ENCODE assay signal across 1 cellular context in genomic region chr7:32680259-32681173, GRCh38.
TF ChIP-seq lines count a peak whose summit lies in the region.

No MANE protein-coding gene starts in this region.

TF ChIP-seq in H1, 55 proteins besides CTCF, POLR2A, EP300 and RAD21 (continued from another document):
- no peak for TF ChIP-seq JUND (IDR thresholded peaks at IDR 0.05; ENCODE audit: low read length)
- TF ChIP-seq, protein P1, sequence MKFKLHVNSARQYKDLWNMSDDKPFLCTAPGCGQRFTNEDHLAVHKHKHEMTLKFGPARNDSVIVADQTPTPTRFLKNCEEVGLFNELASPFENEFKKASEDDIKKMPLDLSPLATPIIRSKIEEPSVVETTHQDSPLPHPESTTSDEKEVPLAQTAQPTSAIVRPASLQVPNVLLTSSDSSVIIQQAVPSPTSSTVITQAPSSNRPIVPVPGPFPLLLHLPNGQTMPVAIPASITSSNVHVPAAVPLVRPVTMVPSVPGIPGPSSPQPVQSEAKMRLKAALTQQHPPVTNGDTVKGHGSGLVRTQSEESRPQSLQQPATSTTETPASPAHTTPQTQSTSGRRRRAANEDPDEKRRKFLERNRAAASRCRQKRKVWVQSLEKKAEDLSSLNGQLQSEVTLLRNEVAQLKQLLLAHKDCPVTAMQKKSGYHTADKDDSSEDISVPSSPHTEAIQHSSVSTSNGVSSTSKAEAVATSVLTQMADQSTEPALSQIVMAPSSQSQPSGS (IDR thresholded peaks at IDR 0.05; ENCODE audit: low read length) = 0 out of 2 replicates have a peak, but pooled peaks have one; percentile 69
- no peak for TF ChIP-seq BRCA1 (IDR thresholded peaks at IDR 0.05; ENCODE audit: low read depth, low read length)
- TF ChIP-seq JUN (IDR thresholded peaks at IDR 0.05; ENCODE audit: low read depth, low read length) = no peak
- no peak for TF ChIP-seq SP2 (IDR thresholded peaks at IDR 0.05; ENCODE audit: low read length)
- TF ChIP-seq, protein P2, sequence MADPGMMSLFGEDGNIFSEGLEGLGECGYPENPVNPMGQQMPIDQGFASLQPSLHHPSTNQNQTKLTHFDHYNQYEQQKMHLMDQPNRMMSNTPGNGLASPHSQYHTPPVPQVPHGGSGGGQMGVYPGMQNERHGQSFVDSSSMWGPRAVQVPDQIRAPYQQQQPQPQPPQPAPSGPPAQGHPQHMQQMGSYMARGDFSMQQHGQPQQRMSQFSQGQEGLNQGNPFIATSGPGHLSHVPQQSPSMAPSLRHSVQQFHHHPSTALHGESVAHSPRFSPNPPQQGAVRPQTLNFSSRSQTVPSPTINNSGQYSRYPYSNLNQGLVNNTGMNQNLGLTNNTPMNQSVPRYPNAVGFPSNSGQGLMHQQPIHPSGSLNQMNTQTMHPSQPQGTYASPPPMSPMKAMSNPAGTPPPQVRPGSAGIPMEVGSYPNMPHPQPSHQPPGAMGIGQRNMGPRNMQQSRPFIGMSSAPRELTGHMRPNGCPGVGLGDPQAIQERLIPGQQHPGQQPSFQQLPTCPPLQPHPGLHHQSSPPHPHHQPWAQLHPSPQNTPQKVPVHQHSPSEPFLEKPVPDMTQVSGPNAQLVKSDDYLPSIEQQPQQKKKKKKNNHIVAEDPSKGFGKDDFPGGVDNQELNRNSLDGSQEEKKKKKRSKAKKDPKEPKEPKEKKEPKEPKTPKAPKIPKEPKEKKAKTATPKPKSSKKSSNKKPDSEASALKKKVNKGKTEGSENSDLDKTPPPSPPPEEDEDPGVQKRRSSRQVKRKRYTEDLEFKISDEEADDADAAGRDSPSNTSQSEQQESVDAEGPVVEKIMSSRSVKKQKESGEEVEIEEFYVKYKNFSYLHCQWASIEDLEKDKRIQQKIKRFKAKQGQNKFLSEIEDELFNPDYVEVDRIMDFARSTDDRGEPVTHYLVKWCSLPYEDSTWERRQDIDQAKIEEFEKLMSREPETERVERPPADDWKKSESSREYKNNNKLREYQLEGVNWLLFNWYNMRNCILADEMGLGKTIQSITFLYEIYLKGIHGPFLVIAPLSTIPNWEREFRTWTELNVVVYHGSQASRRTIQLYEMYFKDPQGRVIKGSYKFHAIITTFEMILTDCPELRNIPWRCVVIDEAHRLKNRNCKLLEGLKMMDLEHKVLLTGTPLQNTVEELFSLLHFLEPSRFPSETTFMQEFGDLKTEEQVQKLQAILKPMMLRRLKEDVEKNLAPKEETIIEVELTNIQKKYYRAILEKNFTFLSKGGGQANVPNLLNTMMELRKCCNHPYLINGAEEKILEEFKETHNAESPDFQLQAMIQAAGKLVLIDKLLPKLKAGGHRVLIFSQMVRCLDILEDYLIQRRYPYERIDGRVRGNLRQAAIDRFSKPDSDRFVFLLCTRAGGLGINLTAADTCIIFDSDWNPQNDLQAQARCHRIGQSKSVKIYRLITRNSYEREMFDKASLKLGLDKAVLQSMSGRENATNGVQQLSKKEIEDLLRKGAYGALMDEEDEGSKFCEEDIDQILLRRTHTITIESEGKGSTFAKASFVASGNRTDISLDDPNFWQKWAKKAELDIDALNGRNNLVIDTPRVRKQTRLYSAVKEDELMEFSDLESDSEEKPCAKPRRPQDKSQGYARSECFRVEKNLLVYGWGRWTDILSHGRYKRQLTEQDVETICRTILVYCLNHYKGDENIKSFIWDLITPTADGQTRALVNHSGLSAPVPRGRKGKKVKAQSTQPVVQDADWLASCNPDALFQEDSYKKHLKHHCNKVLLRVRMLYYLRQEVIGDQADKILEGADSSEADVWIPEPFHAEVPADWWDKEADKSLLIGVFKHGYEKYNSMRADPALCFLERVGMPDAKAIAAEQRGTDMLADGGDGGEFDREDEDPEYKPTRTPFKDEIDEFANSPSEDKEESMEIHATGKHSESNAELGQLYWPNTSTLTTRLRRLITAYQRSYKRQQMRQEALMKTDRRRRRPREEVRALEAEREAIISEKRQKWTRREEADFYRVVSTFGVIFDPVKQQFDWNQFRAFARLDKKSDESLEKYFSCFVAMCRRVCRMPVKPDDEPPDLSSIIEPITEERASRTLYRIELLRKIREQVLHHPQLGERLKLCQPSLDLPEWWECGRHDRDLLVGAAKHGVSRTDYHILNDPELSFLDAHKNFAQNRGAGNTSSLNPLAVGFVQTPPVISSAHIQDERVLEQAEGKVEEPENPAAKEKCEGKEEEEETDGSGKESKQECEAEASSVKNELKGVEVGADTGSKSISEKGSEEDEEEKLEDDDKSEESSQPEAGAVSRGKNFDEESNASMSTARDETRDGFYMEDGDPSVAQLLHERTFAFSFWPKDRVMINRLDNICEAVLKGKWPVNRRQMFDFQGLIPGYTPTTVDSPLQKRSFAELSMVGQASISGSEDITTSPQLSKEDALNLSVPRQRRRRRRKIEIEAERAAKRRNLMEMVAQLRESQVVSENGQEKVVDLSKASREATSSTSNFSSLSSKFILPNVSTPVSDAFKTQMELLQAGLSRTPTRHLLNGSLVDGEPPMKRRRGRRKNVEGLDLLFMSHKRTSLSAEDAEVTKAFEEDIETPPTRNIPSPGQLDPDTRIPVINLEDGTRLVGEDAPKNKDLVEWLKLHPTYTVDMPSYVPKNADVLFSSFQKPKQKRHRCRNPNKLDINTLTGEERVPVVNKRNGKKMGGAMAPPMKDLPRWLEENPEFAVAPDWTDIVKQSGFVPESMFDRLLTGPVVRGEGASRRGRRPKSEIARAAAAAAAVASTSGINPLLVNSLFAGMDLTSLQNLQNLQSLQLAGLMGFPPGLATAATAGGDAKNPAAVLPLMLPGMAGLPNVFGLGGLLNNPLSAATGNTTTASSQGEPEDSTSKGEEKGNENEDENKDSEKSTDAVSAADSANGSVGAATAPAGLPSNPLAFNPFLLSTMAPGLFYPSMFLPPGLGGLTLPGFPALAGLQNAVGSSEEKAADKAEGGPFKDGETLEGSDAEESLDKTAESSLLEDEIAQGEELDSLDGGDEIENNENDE (IDR thresholded peaks at IDR 0.05; ENCODE audit: insufficient replicate concordance, low read length) = no peak
- peak; percentile 92; the same call in 1 of the 2 replicates for TF ChIP-seq TCF12 (IDR thresholded peaks at IDR 0.05; ENCODE audit: low read depth, low read length)
- peak; percentile 53; the same call in 1 of the 2 replicates for TF ChIP-seq YY1 (IDR thresholded peaks at IDR 0.05; ENCODE audit: low read depth, low read length)
- TF ChIP-seq SIRT6 (IDR thresholded peaks at IDR 0.05; ENCODE audit: low read length) = no peak
- TF ChIP-seq POLR2AphosphoS5 (IDR thresholded peaks at IDR 0.05; ENCODE audit: low read depth, low read length) = peak; percentile 61; the same call in 1 of the 2 replicates
- peak; percentile 82 for TF ChIP-seq CEBPB (IDR thresholded peaks at IDR 0.05; ENCODE audit: low read depth, low read length)
- no peak for TF ChIP-seq SP4 (IDR thresholded peaks at IDR 0.05; ENCODE audit: low read length)
- no peak for TF ChIP-seq KDM4A (IDR thresholded peaks at IDR 0.05; ENCODE audit: low read depth, low read length, severe bottlenecking)
- no peak for TF ChIP-seq FOSL1 (IDR thresholded peaks at IDR 0.05; ENCODE audit: insufficient read depth, low read depth, low read length)
- TF ChIP-seq SP1 (IDR thresholded peaks at IDR 0.05; ENCODE audit: low read depth, low read length) = peak; percentile 82
- TF ChIP-seq TEAD4 (IDR thresholded peaks at IDR 0.05; ENCODE audit: low read depth, low read length) = peak; percentile 87
- TF ChIP-seq NRF1 (IDR thresholded peaks at IDR 0.05; ENCODE audit: low read depth, low read length) = no peak
- no peak for TF ChIP-seq RXRA (IDR thresholded peaks at IDR 0.05; ENCODE audit: insufficient read depth, low read depth, low read length)
- no peak for TF ChIP-seq EGR1 (IDR thresholded peaks at IDR 0.05; ENCODE audit: borderline replicate concordance, low read depth, low read length)
- no peak for TF ChIP-seq CBX8 (IDR thresholded peaks at IDR 0.05; ENCODE audit: borderline replicate concordance, low read depth, low read length)
- TF ChIP-seq EZH2 (IDR thresholded peaks at IDR 0.05; ENCODE audit: low read depth, low read length, severe bottlenecking) = no peak
- no peak; the same call in 1 of the 2 replicates for TF ChIP-seq TBP (IDR thresholded peaks at IDR 0.05; ENCODE audit: low read depth, low read length)
- no peak for TF ChIP-seq NANOG (IDR thresholded peaks at IDR 0.05; ENCODE audit: insufficient read depth, low read depth, low read length, poor library complexity, severe bottlenecking)
- TF ChIP-seq RFX5 (IDR thresholded peaks at IDR 0.05; ENCODE audit: borderline replicate concordance, low read depth, low read length) = no peak
- no peak for TF ChIP-seq GABPA (IDR thresholded peaks at IDR 0.05; ENCODE audit: borderline replicate concordance, insufficient read depth, low read length)
- TF ChIP-seq BCL11A (IDR thresholded peaks at IDR 0.05; ENCODE audit: low read depth in 2 of 2, low read length in 2 of 2) = no peak
- TF ChIP-seq POU5F1 (IDR thresholded peaks at IDR 0.05; ENCODE audit: low read depth, low read length) = no peak
- no peak for TF ChIP-seq ZNF274 (IDR thresholded peaks at IDR 0.05; ENCODE audit: borderline replicate concordance, extremely low read depth, low read length)
- TF ChIP-seq SAP30 (IDR thresholded peaks at IDR 0.05; ENCODE audit: insufficient read depth, insufficient replicate concordance, low read length) = no peak
- no peak for TF ChIP-seq CBX5 (IDR thresholded peaks at IDR 0.05; ENCODE audit: low read depth, low read length)
- no peak for TF ChIP-seq ATF3 (IDR thresholded peaks at IDR 0.05; ENCODE audit: insufficient read depth, low read depth, low read length)
- TF ChIP-seq RNF2 (IDR thresholded peaks at IDR 0.05; ENCODE audit: borderline replicate concordance, low read depth, low read length, missing control alignments, poor library complexity, severe bottlenecking) = no peak
- TF ChIP-seq HDAC6 (IDR thresholded peaks at IDR 0.05; ENCODE audit: low read depth, low read length) = no peak
- no peak for TF ChIP-seq CHD2 (IDR thresholded peaks at IDR 0.05; ENCODE audit: low read length)
- TF ChIP-seq PHF8 (conservative IDR thresholded peaks at IDR 0.05; ENCODE audit: low read depth, low read length) = no peak
- TF ChIP-seq CHD1 (IDR thresholded peaks at IDR 0.05; ENCODE audit: low read depth, low read length) = no peak
- no peak for TF ChIP-seq SUZ12 (IDR thresholded peaks at IDR 0.05; ENCODE audit: low read length)
- TF ChIP-seq TAF1 (IDR thresholded peaks at IDR 0.05; ENCODE audit: low read depth, low read length) = peak; percentile 27; the same call in 1 of the 2 replicates
- peak; percentile 26; the same call in 1 of the 2 replicates for TF ChIP-seq MAFK (IDR thresholded peaks at IDR 0.05; ENCODE audit: low read depth, low read length)
- no peak for TF ChIP-seq BACH1 (IDR thresholded peaks at IDR 0.05; ENCODE audit: low read length)
- TF ChIP-seq SIN3A (conservative IDR thresholded peaks at IDR 0.05 in 1 of 2, IDR thresholded peaks at IDR 0.05 in 1 of 2; ENCODE audit: low read depth in 1 of 2, low read length in 2 of 2) = 0 out of 4 replicates have a peak, but pooled peaks of 1 of the 2 experiments have one; percentile 23
- TF ChIP-seq ASH2L (IDR thresholded peaks at IDR 0.05; ENCODE audit: low read length) = peak; percentile 65
- no peak for TF ChIP-seq HDAC2 (IDR thresholded peaks at IDR 0.05; ENCODE audit: borderline replicate concordance in 1 of 2, low read depth in 2 of 2, low read length in 2 of 2)
- TF ChIP-seq SIX5 (IDR thresholded peaks at IDR 0.05; ENCODE audit: low read depth, low read length) = no peak
- TF ChIP-seq KDM5A (IDR thresholded peaks at IDR 0.05; ENCODE audit: low read length) = no peak
- no peak; the same call in 1 of the 2 replicates for TF ChIP-seq CREB1 (IDR thresholded peaks at IDR 0.05)
- TF ChIP-seq MAX (IDR thresholded peaks at IDR 0.05) = no peak
